1 cellular context compared by ENCODE assay signal in genomic region chr11:267491-267994, GRCh38.
TF ChIP-seq lines count a peak whose summit lies in the region.

No MANE protein-coding gene starts in this region.

TF ChIP-seq in K562, 482 proteins besides CTCF, POLR2A, EP300 and RAD21 (continues in another document):
- TF ChIP-seq PKNOX1 (IDR thresholded peaks at IDR 0.05) (no peak), RHOXF2B (CRISPR knock-in tag; conservative IDR thresholded peaks at IDR 0.05) (no peak), ATF4 (CRISPR knock-in tag; IDR thresholded peaks at IDR 0.05) (no peak), CHD1 (IDR thresholded peaks at IDR 0.05; ENCODE audit: low read length) (no peak), TRIM25 (IDR thresholded peaks at IDR 0.05; ENCODE audit: borderline replicate concordance) (no peak), ZNF695 (CRISPR knock-in tag; IDR thresholded peaks at IDR 0.05) (no peak), HDAC2 (IDR thresholded peaks at IDR 0.05) (no peak), TARDBP (IDR thresholded peaks at IDR 0.05) (0 out of 2 replicates have a peak, but pooled peaks have one; percentile 22), SMAD4 (CRISPR knock-in tag; conservative IDR thresholded peaks at IDR 0.05) (no peak), PTTG1 (tag; IDR thresholded peaks at IDR 0.05; ENCODE audit: low read depth) (no peak), MXD1 (CRISPR knock-in tag; IDR thresholded peaks at IDR 0.05; ENCODE audit: borderline replicate concordance, poor library complexity, severe bottlenecking) (no peak), ZNF146 (CRISPR knock-in tag; IDR thresholded peaks at IDR 0.05; ENCODE audit: unreplicated experiment) (no peak), GATAD2A (IDR thresholded peaks at IDR 0.05) (no peak), E2F6 (IDR thresholded peaks at IDR 0.05; ENCODE audit: borderline replicate concordance in 1 of 2, extremely low read depth in 1 of 2, insufficient read depth in 1 of 2, insufficient read length in 1 of 2, low read depth in 1 of 2, low read length in 1 of 2, poor library complexity in 1 of 2, severe bottlenecking in 1 of 2) (peak; percentile 56 to 92), ZNF639 (CRISPR knock-in tag; conservative IDR thresholded peaks at IDR 0.05 in 1 of 2, IDR thresholded peaks at IDR 0.05 in 1 of 2) (no peak), CBX3 (IDR thresholded peaks at IDR 0.05; ENCODE audit: borderline replicate concordance in 1 of 2, low read length in 2 of 2) (0 out of 3 replicates have a peak, but pooled peaks of 1 of the 2 experiments have one; percentile 42), ZNF165 (CRISPR knock-in tag; IDR thresholded peaks at IDR 0.05; ENCODE audit: borderline replicate concordance) (no peak), POLR2G (IDR thresholded peaks at IDR 0.05; ENCODE audit: low read depth, low read length) (no peak), HEY1 (CRISPR knock-in tag; IDR thresholded peaks at IDR 0.05; ENCODE audit: borderline replicate concordance) (no peak), ZNF395 (CRISPR knock-in tag; IDR thresholded peaks at IDR 0.05) (0 out of 2 replicates have a peak, but pooled peaks have one; percentile 26), ZNF12 (CRISPR knock-in tag; IDR thresholded peaks at IDR 0.05) (no peak), LARP7 (IDR thresholded peaks at IDR 0.05) (no peak), ZFP91 (CRISPR knock-in tag; IDR thresholded peaks at IDR 0.05) (no peak), MED1 (CRISPR knock-in tag; IDR thresholded peaks at IDR 0.05; ENCODE audit: borderline replicate concordance) (no peak), ZNF589 (CRISPR knock-in tag; IDR thresholded peaks at IDR 0.05; ENCODE audit: low read depth) (peak; percentile 64; the same call in 1 of the 2 replicates), MTF1 (CRISPR knock-in tag; IDR thresholded peaks at IDR 0.05; ENCODE audit: borderline replicate concordance) (no peak), ZNF696 (CRISPR knock-in tag; conservative IDR thresholded peaks at IDR 0.05) (no peak), CEBPB (tag; IDR thresholded peaks at IDR 0.05) (no peak), FOXA1 (IDR thresholded peaks at IDR 0.05; ENCODE audit: borderline replicate concordance) (no peak), THRA (IDR thresholded peaks at IDR 0.05) (no peak), ZNF140 (CRISPR knock-in tag; IDR thresholded peaks at IDR 0.05) (no peak), HNRNPLL (IDR thresholded peaks at IDR 0.05; ENCODE audit: low read depth, low read length, poor library complexity, severe bottlenecking) (no peak), SUPT5H (IDR thresholded peaks at IDR 0.05) (peak; percentile 20; the same call in 1 of the 2 replicates), BRF2 (IDR thresholded peaks at IDR 0.05; ENCODE audit: borderline replicate concordance, insufficient read depth, insufficient read length) (no peak), ZNF766 (CRISPR knock-in tag; conservative IDR thresholded peaks at IDR 0.05) (no peak), TRIM24 (IDR thresholded peaks at IDR 0.05) (no peak), ZNF263 (CRISPR knock-in tag; IDR thresholded peaks at IDR 0.05; ENCODE audit: borderline replicate concordance) (peak; percentile 97), MCM3 (IDR thresholded peaks at IDR 0.05) (no peak), DIDO1 (tag; IDR thresholded peaks at IDR 0.05; ENCODE audit: low read depth) (no peak), NFXL1 (CRISPR knock-in tag; IDR thresholded peaks at IDR 0.05) (no peak), GABPB2 (CRISPR knock-in tag; conservative IDR thresholded peaks at IDR 0.05) (no peak), ZNF3 (CRISPR knock-in tag; IDR thresholded peaks at IDR 0.05) (no peak), ILF3 (IDR thresholded peaks at IDR 0.05; ENCODE audit: borderline replicate concordance) (no peak), CREB3 (tag; conservative IDR thresholded peaks at IDR 0.05; ENCODE audit: low read depth) (no peak), SIN3A (IDR thresholded peaks at IDR 0.05; ENCODE audit: borderline replicate concordance in 2 of 2, control insufficient read depth in 1 of 2, low read depth in 2 of 2, low read length in 2 of 2) (no peak), ATF2 (CRISPR knock-in tag; IDR thresholded peaks at IDR 0.05) (no peak), ARID3A (IDR thresholded peaks at IDR 0.05; ENCODE audit: borderline replicate concordance, low read depth, low read length) (no peak), NFIC (IDR thresholded peaks at IDR 0.05) (no peak), MLX (CRISPR knock-in tag; conservative IDR thresholded peaks at IDR 0.05) (no peak), POLR3G (IDR thresholded peaks at IDR 0.05; ENCODE audit: extremely low read depth, insufficient read length, insufficient replicate concordance) (no peak)
